In the genomic region with DNA sequence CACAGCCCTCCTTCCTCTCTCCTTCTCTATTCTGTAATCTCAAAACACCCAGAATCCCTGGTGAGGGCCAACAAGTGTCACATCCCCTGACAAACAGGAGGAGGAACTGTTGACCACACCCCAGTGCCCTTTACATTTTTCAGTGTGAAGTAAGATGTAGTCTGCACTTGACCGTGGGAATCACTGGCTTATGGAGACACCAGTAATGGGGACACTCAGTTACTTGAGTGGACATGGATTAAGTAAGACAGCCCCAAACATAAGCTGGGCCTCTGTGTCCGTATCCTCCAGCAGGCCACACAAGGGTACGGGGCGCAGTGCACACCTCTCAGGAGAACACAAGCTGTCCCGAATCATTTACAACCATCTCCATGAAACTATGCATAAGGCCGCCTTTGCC, we compare ENCODE assay signal across 19 cellular contexts. TPM values are rescaled to one million over a fixed set of nuclear protein-coding genes. Genes with fewer than 3 reads are reported as not detected.
DNase-seq lines count a peak whose midpoint lies in the region; ATAC-seq, FAIRE-seq and TF ChIP-seq lines count a peak whose summit lies in the region.
"Had no signal": no experiment of that assay in that cellular context is flagged by ENCODE, and none has a peak within 500 bp of the region (broad histone marks: within the 10 kb centered on the region; RNA-seq: fewer than 3 reads in every experiment).

No MANE protein-coding gene starts in this region.

- BruUV-seq in HepG2 (replicated peaks; lab: Mats Ljungman, UMichigan) = no TSS peak

- H3K27ac ChIP-seq in right lobe of liver = no peak overlapping the region
- H3K27ac ChIP-seq in HepG2 (ENCODE audit: extremely low read length, insufficient read depth, low read length) = no peak overlapping the region
- H3K27ac ChIP-seq in KMS-11 = peak overlapping the region; percentile 66; the same call in 1 of the 2 replicates
- H3K27ac ChIP-seq: thyroid gland had no signal

- DNase-seq in right lobe of liver = no peak
- DNase-seq in HepG2 (ENCODE audit: low spot score) = no peak
- DNase-seq in chondrocyte (ENCODE audit: low spot score) = peak; percentile 52
- no peak for DNase-seq in activated CD4-positive, CD25-positive, alpha-beta regulatory T cell treated with anti-CD3 and anti-CD28 coated beads, Interleukin-2, amount 50 U/mL, for 72 hours
- no peak for DNase-seq in NCI-H748 (lab: John Stamatoyannopoulos, UW; ENCODE audit: unreplicated experiment)
- DNase-seq: activated CD4-positive, alpha-beta memory T cell treated with anti-CD3 and anti-CD28 coated beads, Interleukin-2, amount 10 ng/mL, durations not matched to agents 7 days and 5 days; activated T-cell treated with anti-CD3 and anti-CD28 coated beads, Interleukin-2, amount 50 U/mL, for 4 hours; AML-193; glutamatergic neuron; H9; NCI-H1436; NCI-H2171 treated with DMSO at 0.1 percent for 48 hours; NCI-H774; SW 1271; thyroid gland had no signal

- peaks cover 11% of the 10 kb centered on the region for H3K9me3 Mint-ChIP-seq in chondrocyte (ENCODE audit: low read depth)
- H3K9me3 Mint-ChIP-seq: activated CD4-positive, alpha-beta memory T cell treated with anti-CD3 and anti-CD28 coated beads, Interleukin-2, amount 10 ng/mL, durations not matched to agents 7 days and 5 days; activated T-cell treated with anti-CD3 and anti-CD28 coated beads, Interleukin-2, amount 50 U/mL, for 4 hours had no signal

- H3K27me3 ChIP-seq in right lobe of liver = no peaks in the 10 kb centered on the region
- H3K27me3 ChIP-seq in HepG2 (ENCODE audit: control insufficient read depth in 1 of 2, insufficient read depth in 2 of 2, low read length in 2 of 2) = no peaks in the 10 kb centered on the region
- no peaks in the 10 kb centered on the region for H3K27me3 ChIP-seq in KMS-11 (ENCODE audit: insufficient read depth, low read depth)
- H3K27me3 ChIP-seq: thyroid gland had no signal

- H3K79me2 ChIP-seq in HepG2 (ENCODE audit: insufficient read depth, low read length) (no peaks in the 10 kb centered on the region), KMS-11 (ENCODE audit: insufficient read depth, low read depth) (no peaks in the 10 kb centered on the region)

- TF ChIP-seq RAD21 in HepG2 (CRISPR knock-in tag; IDR thresholded peaks at IDR 0.05) = no peak

- peaks cover 2% of the 10 kb centered on the region for H3K36me3 Mint-ChIP-seq in chondrocyte (ENCODE audit: low read depth)
- H3K36me3 Mint-ChIP-seq: activated naive CD8-positive, alpha-beta T cell had no signal

- TF ChIP-seq EP300 in HepG2 (IDR thresholded peaks at IDR 0.05; ENCODE audit: low read depth in 2 of 2, low read length in 2 of 2) (no peak), HepG2 (CRISPR knock-in tag; IDR thresholded peaks at IDR 0.05; ENCODE audit: borderline replicate concordance) (no peak)

- H3K9me3 ChIP-seq in right lobe of liver (no peaks in the 10 kb centered on the region), HepG2 (ENCODE audit: low read length) (no peaks in the 10 kb centered on the region)
- H3K9me3 ChIP-seq: thyroid gland had no signal

- no peak overlapping the region for H3K27ac Mint-ChIP-seq in chondrocyte (ENCODE audit: unreplicated experiment)
- H3K27ac Mint-ChIP-seq: activated CD4-positive, alpha-beta memory T cell treated with anti-CD3 and anti-CD28 coated beads, Interleukin-2, amount 10 ng/mL, durations not matched to agents 7 days and 5 days; activated naive CD8-positive, alpha-beta T cell had no signal

- H3K36me3 ChIP-seq in right lobe of liver (no peaks in the 10 kb centered on the region), HepG2 (replicated peaks in 1 of 2; ENCODE audit: control insufficient read depth in 1 of 2, insufficient read depth in 2 of 2, low read length in 2 of 2) (no peaks in the 10 kb centered on the region), KMS-11 (ENCODE audit: insufficient read depth) (no peaks in the 10 kb centered on the region)
- H3K36me3 ChIP-seq: thyroid gland had no signal

- no peak overlapping the region for H2AFZ ChIP-seq in HepG2 (ENCODE audit: low read length)
- H2AFZ ChIP-seq in KMS-11 (ENCODE audit: low read depth) = no peak overlapping the region

- H3K4me1 Mint-ChIP-seq in chondrocyte (ENCODE audit: low read depth) = no peaks in the 10 kb centered on the region

- no peak for TF ChIP-seq POLR2A in right lobe of liver (IDR thresholded peaks at IDR 0.05)
- no peak for TF ChIP-seq POLR2A in HepG2 (IDR thresholded peaks at IDR 0.05; ENCODE audit: insufficient read depth in 1 of 2, low read depth in 2 of 2, low read length in 2 of 2)

- peaks cover 0 to 11% (median 6%) of the 10 kb centered on the region in 4 donors for H3K4me1 ChIP-seq in right lobe of liver
- no peaks in the 10 kb centered on the region for H3K4me1 ChIP-seq in HepG2 (ENCODE audit: insufficient read depth, low read length)
- H3K4me1 ChIP-seq in KMS-11 (ENCODE audit: low read depth, poor library complexity, severe bottlenecking) = peaks cover 93% of the 10 kb centered on the region

- no peak overlapping the region for H3K4me3 ChIP-seq in right lobe of liver
- no peak overlapping the region for H3K4me3 ChIP-seq in HepG2 (replicated peaks in 1 of 3; ENCODE audit: insufficient read depth in 1 of 3, low read depth in 2 of 3, low read length in 3 of 3)
- no peak overlapping the region for H3K4me3 ChIP-seq in KMS-11 (IDR thresholded peaks at IDR 0.05; ENCODE audit: insufficient read depth, low read depth, low read length)
- H3K4me3 ChIP-seq: thyroid gland had no signal

- intact Hi-C loops in right lobe of liver (cut with DNase I) = no loop called here
- intact Hi-C loops in HepG2 (cut with micrococcal nuclease; ENCODE audit: unreplicated experiment) = no loop called here

- H3K4me2 ChIP-seq in HepG2 (ENCODE audit: low read depth, low read length) = no peak overlapping the region
- H3K4me2 ChIP-seq in KMS-11 = peak overlapping the region; percentile 91; the same call in 1 of the 2 replicates

- CTCF ChIA-PET in HepG2 (lab: Yijun Ruan, JAX; ENCODE audit: low intra/inter-chr PET ratio, low total read pairs) = no interaction called here

- no peak for FAIRE-seq in HepG2 (lab: Jason Lieb, UNC)
- FAIRE-seq: colon had no signal

- H3K9ac ChIP-seq in HepG2 (ENCODE audit: insufficient read depth, low read depth, low read length) (no peak overlapping the region), KMS-11 (no peak overlapping the region)

- peak in 3 of 4 donors; percentile 13 to 26 (median 24) for ATAC-seq in right lobe of liver
- no peak for ATAC-seq in HepG2
- ATAC-seq in GM18519 (IDR thresholded peaks at IDR 0.05; ENCODE audit: low FRiP score, unreplicated experiment) = no peak
- ATAC-seq: activated T-cell treated with anti-CD3 and anti-CD28 coated beads, Interleukin-2, amount 50 U/mL, for 4 hours had no signal

- no peak overlapping the region for H3K4me3 Mint-ChIP-seq in chondrocyte (ENCODE audit: unreplicated experiment)
- H3K4me3 Mint-ChIP-seq: activated CD4-positive, alpha-beta memory T cell treated with anti-CD3 and anti-CD28 coated beads, Interleukin-2, amount 10 ng/mL, durations not matched to agents 7 days and 5 days; activated T-cell treated with anti-CD3 and anti-CD28 coated beads, Interleukin-2, amount 50 U/mL, for 4 hours; H9 had no signal

- no peak for TF ChIP-seq CTCF in right lobe of liver (IDR thresholded peaks at IDR 0.05)
- no peak for TF ChIP-seq CTCF in HepG2 (CRISPR knock-in tag; IDR thresholded peaks at IDR 0.05)
- no peak for TF ChIP-seq CTCF in KMS-11 (conservative IDR thresholded peaks at IDR 0.05; ENCODE audit: low read depth, low read length)
- TF ChIP-seq CTCF in chondrocyte (IDR thresholded peaks at IDR 0.05) = no peak

- 88% methylated on average over 4 of the region's 6 CpGs for WGBS in right lobe of liver (ENCODE audit: insufficient coverage, low coverage, low lambda C conversion rate, missing lambda C conversion rate)
- 53% methylated on average over 3 of the region's 6 CpGs for WGBS in HepG2 (ENCODE audit: low lambda C conversion rate)

- no peaks in the 10 kb centered on the region for H3K27me3 Mint-ChIP-seq in chondrocyte (ENCODE audit: low read depth)
- H3K27me3 Mint-ChIP-seq: activated CD4-positive, alpha-beta memory T cell treated with anti-CD3 and anti-CD28 coated beads, Interleukin-2, amount 10 ng/mL, durations not matched to agents 7 days and 5 days; activated naive CD8-positive, alpha-beta T cell had no signal

- POLR2A ChIA-PET in HepG2 (lab: Yijun Ruan, JAX) = no interaction called here

- in situ Hi-C loops in HepG2 (cut with HindIII; ENCODE audit: extremely low pct_ligation_motif_present, low pct_unique_long_range_greater_than_20kb) = no loop called here

- H4K20me1 ChIP-seq in HepG2 (ENCODE audit: insufficient read depth, low read length) = no peaks in the 10 kb centered on the region
- H4K20me1 ChIP-seq in KMS-11 (ENCODE audit: insufficient read depth) = no peaks in the 10 kb centered on the region

TF ChIP-seq in HepG2, 621 proteins besides CTCF, POLR2A, EP300 and RAD21 (continues in another document):
- TF ChIP-seq TCF7L2 (IDR thresholded peaks at IDR 0.05; ENCODE audit: low read depth, low read length) (no peak), MAF1 (CRISPR knock-in tag; IDR thresholded peaks at IDR 0.05; ENCODE audit: borderline replicate concordance) (no peak), DNMT1 (CRISPR knock-in tag; IDR thresholded peaks at IDR 0.05) (no peak), KDM1A (CRISPR knock-in tag; IDR thresholded peaks at IDR 0.05) (no peak)

RNA-seq across cellular contexts. Expression of gene LIMD1, which starts 28.3 kb away (rescaled TPM):
- 10 to 100 TPM; 23.4 to 47.7 (median 31.0) TPM for total RNA-seq in right lobe of liver
- 11.1 and 13.0 TPM in 2 replicates for total RNA-seq in HepG2 (2016; rRNA removed; fragmentation: Illumina TruSeq; extraction: Trizol)
- 1.4 and 1.5 TPM in 2 replicates for total RNA-seq in HepG2 (2016; cell fraction: cytosol; rRNA removed; fragmentation: Illumina TruSeq; extraction: Trizol; ENCODE audit: low read depth)
- 9.8 and 12.1 TPM in 2 replicates for total RNA-seq in HepG2 (2016; cell fraction: insoluble cytoplasmic fraction; rRNA removed; fragmentation: Illumina TruSeq; extraction: Trizol)
- total RNA-seq in HepG2 (2016; cell fraction: membrane; rRNA removed; fragmentation: Illumina TruSeq; extraction: Trizol) = 5.3 and 6.4 TPM in 2 replicates
- total RNA-seq in HepG2 (2016; cell fraction: nucleus; rRNA removed; fragmentation: Illumina TruSeq; extraction: Trizol) = 11.9 and 15.6 TPM in 2 replicates
- 16.4 and 18.7 TPM in 2 replicates for polyA plus RNA-seq in HepG2 (2011; rRNA removed)
- polyA plus RNA-seq in HepG2 (2011; cell fraction: cytosol; rRNA removed) = 7.1 and 7.2 TPM in 2 replicates
- polyA plus RNA-seq in HepG2 (2011; cell fraction: nucleus; rRNA removed) = 42.2 and 53.6 TPM in 2 replicates
- 4.4 and 6.9 TPM in 2 replicates for polyA plus RNA-seq in HepG2 (2012)
- polyA plus RNA-seq in HepG2 (2016; cell fraction: cytosol; fragmentation: Illumina TruSeq; extraction: Trizol; ENCODE audit: low read depth) = 0.43 and 0.62 TPM in 2 replicates
- polyA plus RNA-seq in HepG2 (2016; cell fraction: insoluble cytoplasmic fraction; fragmentation: Illumina TruSeq; extraction: Trizol; ENCODE audit: low read depth) = 5.8 and 6.2 TPM in 2 replicates
- polyA plus RNA-seq in HepG2 (2016; cell fraction: membrane; fragmentation: Illumina TruSeq; extraction: Trizol; ENCODE audit: low read depth) = 1.7 TPM in 2 replicates
- polyA plus RNA-seq in HepG2 (2016; cell fraction: nucleus; fragmentation: Illumina TruSeq; extraction: Trizol; ENCODE audit: insufficient read depth, low read depth) = 17.4 and 18.9 TPM in 2 replicates
- 55.2 and 75.7 TPM in 2 replicates for polyA minus RNA-seq in HepG2 (2011; rRNA and poly(A)+ RNA removed; ENCODE audit: low replicate concordance)
- 11.3 and 16.1 TPM in 2 replicates for polyA minus RNA-seq in HepG2 (2011; cell fraction: cytosol; rRNA and poly(A)+ RNA removed)
- 27.0 and 32.6 TPM in 2 replicates for polyA minus RNA-seq in HepG2 (2011; cell fraction: nucleus; rRNA and poly(A)+ RNA removed)
- 20.0 to 32.0 TPM (median 29.6 TPM) in 3 replicates for total RNA-seq in chondrocyte

Comparison
In these comparisons a context has a peak if more than half of its experiments do, and no peak if none do; other contexts are left out.
1. ATAC-seq: peak in right lobe of liver (3 of 4); none in HepG2 (single experiment) and GM18519 (single experiment).